ENCODE assay signal across 1 cellular context in genomic region chr10:58467931-58468635, GRCh38.
TF ChIP-seq lines count a peak whose summit lies in the region.

No MANE protein-coding gene starts in this region.

TF ChIP-seq in HepG2, 621 proteins besides CTCF, POLR2A, EP300 and RAD21 (continued from another document):
- TF ChIP-seq CHD4 (IDR thresholded peaks at IDR 0.05; ENCODE audit: borderline replicate concordance, low read length) (peak; percentile 13; the same call in 1 of the 2 replicates), ZNF7 (CRISPR knock-in tag; IDR thresholded peaks at IDR 0.05) (peak; percentile 73), ZNF33A (CRISPR knock-in tag; IDR thresholded peaks at IDR 0.05; ENCODE audit: borderline replicate concordance) (0 out of 2 replicates have a peak, but pooled peaks have one; percentile 30), HNRNPK (IDR thresholded peaks at IDR 0.05; ENCODE audit: low read depth, low read length, poor library complexity, severe bottlenecking) (peak; percentile 92)
